Comparison of ENCODE assay signal across 21 cellular contexts in the genomic region with DNA sequence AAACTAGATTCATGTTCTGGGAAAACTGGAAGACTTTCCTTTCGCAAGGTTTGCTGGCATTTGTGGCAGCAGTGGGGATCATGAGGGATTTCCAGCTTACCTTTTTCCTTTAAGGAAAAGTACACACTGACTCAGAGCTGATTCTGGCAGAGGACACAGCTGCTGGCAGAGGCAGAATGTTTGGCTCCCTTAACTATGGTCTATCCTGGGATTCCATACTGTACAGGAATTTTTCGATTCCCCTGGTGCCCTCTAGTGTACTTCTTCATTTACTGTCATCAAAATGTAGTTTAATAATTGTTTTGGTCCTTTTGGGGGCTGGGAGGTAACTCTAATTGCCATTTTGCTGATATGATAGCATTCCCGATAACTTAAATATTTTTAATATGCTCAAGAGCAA.
A peak's percentile ranks its signal among the peaks of the same experiment; 100 is the strongest.
DNase-seq lines count a peak whose midpoint lies in the region; FAIRE-seq and TF ChIP-seq lines count a peak whose summit lies in the region.
"Had no signal": no experiment of that assay in that cellular context is flagged by ENCODE, and none has a peak within 500 bp of the region (broad histone marks: within the 10 kb centered on the region; RNA-seq: fewer than 3 reads in every experiment).

No MANE protein-coding gene starts in this region.

- peak; percentile 29 for DNase-seq in H4 (ENCODE audit: low spot score)
- peak; percentile 16 for DNase-seq in SK-MEL-5 (ENCODE audit: low read depth, low spot score)
- peak; percentile 25 for DNase-seq in urothelium cell line (ENCODE audit: low spot score)
- no peak for DNase-seq in colonic mucosa
- no peak for DNase-seq in T-helper 2 cell
- DNase-seq in caudate nucleus (lab: John Stamatoyannopoulos, UW): no peak
- DNase-seq: BE2C; Caco-2; CD4-positive, alpha-beta T cell; GM23248; MM.1S; NCI-H1092; NCI-H1436 treated with DMSO at 0.1 percent for 48 hours; NCI-H2029 treated with DMSO at 0.1 percent for 48 hours; NCI-H2171; NCI-H748 treated with DMSO at 0.1 percent for 48 hours; SIG-M5 had no signal

- intact Hi-C loops in colonic mucosa (cut with DNase I): no loop called here

- no peak for FAIRE-seq in urothelium cell line (lab: Jason Lieb, UNC)
- FAIRE-seq: GM12891, GM19239 had no signal

- no peak overlapping the region for H3K4me3 ChIP-seq in colonic mucosa
- H3K4me3 ChIP-seq: GM23248 had no signal

- no peaks in the 10 kb centered on the region for H3K9me3 ChIP-seq in colonic mucosa
- H3K9me3 ChIP-seq: BE2C, Caco-2 had no signal

- H3K27ac ChIP-seq in colonic mucosa (no peak overlapping the region), caudate nucleus (ENCODE audit: low read depth, low read length) (no peak overlapping the region)
- H3K27ac ChIP-seq: GM23248, KMS-11 had no signal

- peak; percentile 55 for TF ChIP-seq CTCF in LNCAP (IDR thresholded peaks at IDR 0.05)
- no peak for TF ChIP-seq CTCF in colonic mucosa (IDR thresholded peaks at IDR 0.05)

- no peaks in the 10 kb centered on the region for H3K36me3 ChIP-seq in colonic mucosa
- H3K36me3 ChIP-seq: BE2C had no signal

- no peaks in the 10 kb centered on the region for H3K27me3 ChIP-seq in colonic mucosa
- H3K27me3 ChIP-seq: BE2C had no signal

- in situ Hi-C loops in SK-MEL-5 (cut with HindIII; ENCODE audit: low pct_unique_long_range_greater_than_20kb, low sequenced_read_pairs): no loop called here

- H3K9ac ChIP-seq in colonic mucosa (ENCODE audit: low read depth in 2 of 2, low read length in 2 of 2): no peak overlapping the region
- H3K9ac ChIP-seq: GM23248, KMS-11 had no signal

- H3K4me1 ChIP-seq in colonic mucosa: no peaks in the 10 kb centered on the region
- H3K4me1 ChIP-seq: BE2C, Caco-2 had no signal

Comparison
In these comparisons a context has a peak if more than half of its experiments do, and no peak if none do; other contexts are left out.
1. DNase-seq: peak in H4 (single experiment), SK-MEL-5 (single experiment) and urothelium cell line (single experiment); none in colonic mucosa (single experiment), T-helper 2 cell (0 of 5) and caudate nucleus (0 of 61).